ENCODE assay signal across 8 cellular contexts in the genomic region with DNA sequence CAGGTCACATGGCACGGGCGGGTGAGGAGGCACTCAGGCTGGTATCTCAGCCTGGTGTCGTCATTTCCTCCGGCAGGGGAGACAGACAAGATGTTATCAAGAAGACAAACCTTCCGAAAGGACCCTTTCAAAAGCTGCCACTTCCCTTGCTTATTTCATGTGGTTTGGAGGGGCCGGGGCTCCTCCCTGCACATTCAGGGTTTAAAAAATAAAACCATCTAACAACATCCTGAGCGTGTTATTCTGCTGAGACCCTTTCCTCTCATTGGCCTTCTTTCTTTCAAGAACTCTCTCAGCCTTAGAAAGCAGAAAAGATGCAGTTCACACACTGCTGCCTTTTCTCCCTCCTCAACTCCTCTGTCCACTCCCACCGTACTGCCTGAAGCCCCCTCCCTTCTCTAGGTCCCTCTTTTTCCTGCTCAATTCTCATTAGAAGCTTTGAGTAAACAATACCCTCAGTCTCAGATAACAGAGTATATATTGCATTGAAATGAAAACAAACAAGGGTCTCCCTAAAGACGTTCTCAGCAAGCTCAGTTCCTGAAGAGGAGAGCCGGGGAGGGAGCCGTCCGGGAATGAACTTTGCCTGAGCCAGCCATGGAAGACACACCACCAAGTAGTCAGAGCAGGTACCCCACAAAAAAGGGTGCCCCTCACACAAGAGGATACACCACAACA. TPM values are rescaled to one million over a fixed set of nuclear protein-coding genes. Genes with fewer than 3 reads are reported as not detected.
DNase-seq lines count a peak whose midpoint lies in the region; ATAC-seq and TF ChIP-seq lines count a peak whose summit lies in the region.

No MANE protein-coding gene starts in this region.

- DNase-seq in AG04450 (ENCODE audit: low read depth, low spot score) = no peak
- DNase-seq in RWPE1 (ENCODE audit: low spot score) = no peak
- peak; percentile 73 for DNase-seq in activated naive CD4-positive, alpha-beta T cell treated with Interleukin-2 at 50 U/mL for 16 hours
- no peak for DNase-seq in lower lobe of right lung
- no peak for DNase-seq in LoVo (ENCODE audit: low spot score)

- ATAC-seq in GM21390 (IDR thresholded peaks at IDR 0.05; ENCODE audit: unreplicated experiment) (peak; percentile 71), lower lobe of right lung (peak; percentile 1 to 26), GM19328 (IDR thresholded peaks at IDR 0.05; ENCODE audit: unreplicated experiment) (no peak)
- peak; percentile 89 for ATAC-seq in stimulated activated memory B cell treated with anti-CD40 and anti-IgM and Interleukin-4, amounts not matched to agents 10 μg/mL and 1 μg/mL and 100 μg/mL, for 72 hours

- peak overlapping the region; percentile 76 for H3K27ac Mint-ChIP-seq in stimulated activated memory B cell treated with anti-CD40 and anti-IgM and Interleukin-4, amounts not matched to agents 10 μg/mL and 1 μg/mL and 100 μg/mL, for 72 hours

- H3K27ac ChIP-seq in AG04450 (ENCODE audit: low read depth, low read length) (peak overlapping the region; percentile 52), RWPE1 (peak overlapping the region; percentile 90), lower lobe of right lung (peak overlapping the region; percentile 94)

- peaks cover 97% of the 10 kb centered on the region for H3K4me1 ChIP-seq in lower lobe of right lung

- no peaks in the 10 kb centered on the region for H3K27me3 Mint-ChIP-seq in stimulated activated memory B cell treated with anti-CD40 and anti-IgM and Interleukin-4, amounts not matched to agents 10 μg/mL and 1 μg/mL and 100 μg/mL, for 72 hours

- H3K9me3 ChIP-seq in AG04450 (ENCODE audit: control insufficient read depth, insufficient read depth, low read length) (no peaks in the 10 kb centered on the region), lower lobe of right lung (no peaks in the 10 kb centered on the region)

- no peaks in the 10 kb centered on the region for H3K27me3 ChIP-seq in AG04450 (ENCODE audit: control insufficient read depth, insufficient read depth, low read length)
- H3K27me3 ChIP-seq in lower lobe of right lung (ENCODE audit: low read depth) = no peaks in the 10 kb centered on the region

- CTCF ChIA-PET in AG04450 (lab: Charles Lee) = interaction anchor here (0.7 to 1.6 kb wide), 3 partner anchors 10 to 297 kb away, joined by 3 to 4 read pairs (median 3); no protein-coding TSS in a partner anchor
- CTCF ChIA-PET in RWPE1 (lab: Yijun Ruan, JAX) = no interaction called here

- POLR2A ChIA-PET in AG04450 (lab: Yijun Ruan, JAX) (no interaction called here), RWPE1 (lab: Yijun Ruan, JAX; ENCODE audit: low non-redundant PET) (no interaction called here)

- peaks cover 95% of the 10 kb centered on the region for H3K4me1 Mint-ChIP-seq in stimulated activated memory B cell treated with anti-CD40 and anti-IgM and Interleukin-4, amounts not matched to agents 10 μg/mL and 1 μg/mL and 100 μg/mL, for 72 hours

- H3K36me3 ChIP-seq in lower lobe of right lung = peaks cover 49% of the 10 kb centered on the region

- H3K9me3 Mint-ChIP-seq in stimulated activated memory B cell treated with anti-CD40 and anti-IgM and Interleukin-4, amounts not matched to agents 10 μg/mL and 1 μg/mL and 100 μg/mL, for 72 hours = no peaks in the 10 kb centered on the region

- TF ChIP-seq CTCF in AG04450 (IDR thresholded peaks at IDR 0.05; ENCODE audit: low read depth, low read length) = no peak
- no peak for TF ChIP-seq CTCF in RWPE1 (conservative IDR thresholded peaks at IDR 0.05; ENCODE audit: low read depth)
- no peak for TF ChIP-seq CTCF in lower lobe of right lung (IDR thresholded peaks at IDR 0.05)

- peaks cover 55% of the 10 kb centered on the region for H3K36me3 Mint-ChIP-seq in stimulated activated memory B cell treated with anti-CD40 and anti-IgM and Interleukin-4, amounts not matched to agents 10 μg/mL and 1 μg/mL and 100 μg/mL, for 72 hours

- intact Hi-C loops in lower lobe of right lung (cut with DNase I) = no loop called here

- H3K4me3 Mint-ChIP-seq in stimulated activated memory B cell treated with anti-CD40 and anti-IgM and Interleukin-4, amounts not matched to agents 10 μg/mL and 1 μg/mL and 100 μg/mL, for 72 hours = peak overlapping the region; percentile 62

- H3K4me3 ChIP-seq in AG04450 (ENCODE audit: low read depth, low read length) (peak overlapping the region; percentile 15; the same call in 1 of the 2 replicates), lower lobe of right lung (peak overlapping the region; percentile 90)

RNA-seq across cellular contexts. Expression of a gene that starts 9.8 kb away (rescaled TPM):
- 7.4 and 8.0 TPM in 2 replicates for polyA plus RNA-seq in AG04450 (2011; rRNA removed)
- polyA minus RNA-seq in AG04450 (2011; rRNA and poly(A)+ RNA removed) = 19.6 and 24.1 TPM in 2 replicates
- 63.4 TPM for total RNA-seq in lower lobe of right lung
